ENCODE assay signal across 11 cellular contexts in genomic region chr14:99672506-99673327, GRCh38. TPM values are rescaled to one million over a fixed set of nuclear protein-coding genes. Genes with fewer than 3 reads are reported as not detected.
DNase-seq lines count a peak whose midpoint lies in the region; ATAC-seq and TF ChIP-seq lines count a peak whose summit lies in the region.
"Had no signal": no experiment of that assay in that cellular context is flagged by ENCODE, and none has a peak within 500 bp of the region (broad histone marks: within the 10 kb centered on the region; RNA-seq: fewer than 3 reads in every experiment).

No MANE protein-coding gene starts in this region.

- peak overlapping the region; percentile 2 to 68 (median 58); a peak in 19 of 22 replicates for H3K9ac ChIP-seq in BLaER1 treated with 17β-estradiol and CSF1 and Interleukin-3, amounts not matched to agents 10 nM and 100 nM
- no peak overlapping the region for H3K9ac ChIP-seq in endodermal cell (ENCODE audit: extremely low read depth, low read length, poor library complexity, severe bottlenecking)

- peaks cover 21% of the 10 kb centered on the region for H3K4me1 Mint-ChIP-seq in endodermal cell

- H3K27ac ChIP-seq in BLaER1 treated with 17β-estradiol and CSF1 and Interleukin-3, amounts not matched to agents 10 nM and 100 nM, result peak overlapping the region; percentile 62 to 86 (median 78)
- H3K27ac ChIP-seq in endodermal cell (ENCODE audit: low read depth, low read length) (peak overlapping the region; percentile 98), stomach (no peak overlapping the region)

- H3K36me3 Mint-ChIP-seq in endodermal cell (ENCODE audit: low read depth), result no peaks in the 10 kb centered on the region

- peaks cover 0 to 5% (median 2%) of the 10 kb centered on the region in 11 experiments; a peak in 4 of 22 replicates for H3K36me3 ChIP-seq in BLaER1 treated with 17β-estradiol and CSF1 and Interleukin-3, amounts not matched to agents 10 nM and 100 nM
- no peaks in the 10 kb centered on the region for H3K36me3 ChIP-seq in endodermal cell (ENCODE audit: control insufficient read depth, insufficient read depth, low read length)
- peaks cover 0 to 16% (median 4%) of the 10 kb centered on the region in 4 donors for H3K36me3 ChIP-seq in stomach

- peaks cover 28 to 46% (median 42%) of the 10 kb centered on the region in 10 experiments for H3K4me1 ChIP-seq in BLaER1 treated with 17β-estradiol and CSF1 and Interleukin-3, amounts not matched to agents 10 nM and 100 nM
- H3K4me1 ChIP-seq in endodermal cell (ENCODE audit: control insufficient read depth, insufficient read depth, low read length) (peaks cover 7% of the 10 kb centered on the region), stomach (no peaks in the 10 kb centered on the region)

- H3K27me3 ChIP-seq in BLaER1 treated with 17β-estradiol and CSF1 and Interleukin-3, amounts not matched to agents 10 nM and 100 nM, result no peaks in the 10 kb centered on the region
- no peaks in the 10 kb centered on the region for H3K27me3 ChIP-seq in endodermal cell (ENCODE audit: control insufficient read depth, insufficient read depth, low read length, poor library complexity, severe bottlenecking)
- peaks cover 0 to 30% (median 0%) of the 10 kb centered on the region in 3 donors for H3K27me3 ChIP-seq in stomach

- ATAC-seq in GM21529 (IDR thresholded peaks at IDR 0.05; ENCODE audit: unreplicated experiment) (peak; percentile 85), HG03025 (IDR thresholded peaks at IDR 0.05; ENCODE audit: low FRiP score, unreplicated experiment) (no peak)

- no peak for TF ChIP-seq EP300 in stomach (IDR thresholded peaks at IDR 0.05)

- intact Hi-C loops in stomach (cut with DNase I; ENCODE audit: low total_unique reads), result no loop called here

- no peak for TF ChIP-seq CTCF in endodermal cell (conservative IDR thresholded peaks at IDR 0.05)
- no peak for TF ChIP-seq CTCF in stomach (IDR thresholded peaks at IDR 0.05)

- no peak for TF ChIP-seq POLR2A in stomach (IDR thresholded peaks at IDR 0.05)

- in situ Hi-C loops in G401 (cut with HindIII; ENCODE audit: low sequenced_read_pairs), result no loop called here

- no peak overlapping the region for H3K4me3 ChIP-seq in BLaER1 treated with 17β-estradiol and CSF1 and Interleukin-3, amounts not matched to agents 10 nM and 100 nM
- H3K4me3 ChIP-seq in endodermal cell (ENCODE audit: low read length) (no peak overlapping the region), stomach (no peak overlapping the region)
- H3K4me3 ChIP-seq: skin epidermis had no signal

- 86 to 89% methylated on average over 11 of the region's 11 CpGs for WGBS in endodermal cell (ENCODE audit: insufficient coverage in 1 of 2, insufficient read length in 1 of 2), 2 experiments
- WGBS in stomach, 5 donors, result 78 to 82% (median 82%) methylated on average over 11 of the region's 11 CpGs

- no peak overlapping the region for H3K4me3 Mint-ChIP-seq in endodermal cell

- peak; percentile 55 for DNase-seq in NOMO-1 treated with DMSO at 0.1 percent for 48 hours (lab: John Stamatoyannopoulos, UW; ENCODE audit: unreplicated experiment)
- DNase-seq in endodermal cell, result no peak
- DNase-seq in DMS53 (lab: John Stamatoyannopoulos, UW), result no peak
- DNase-seq in G401 (ENCODE audit: low spot score), result no peak
- no peak for DNase-seq in stomach
- DNase-seq: COR-L47 had no signal

- peak overlapping the region; percentile 65 to 86 (median 80) for H3K4me2 ChIP-seq in BLaER1 treated with 17β-estradiol and CSF1 and Interleukin-3, amounts not matched to agents 10 nM and 100 nM

- peaks cover 8% of the 10 kb centered on the region for H3K9me3 Mint-ChIP-seq in endodermal cell

- H3K27ac Mint-ChIP-seq in endodermal cell, result no peak overlapping the region

- no peaks in the 10 kb centered on the region for H3K27me3 Mint-ChIP-seq in endodermal cell (ENCODE audit: insufficient read depth)

- peaks cover 7 to 12% (median 9%) of the 10 kb centered on the region in 11 experiments for H3K9me3 ChIP-seq in BLaER1 treated with 17β-estradiol and CSF1 and Interleukin-3, amounts not matched to agents 10 nM and 100 nM (replicated peaks in 1 of 11)
- peaks cover 4% of the 10 kb centered on the region for H3K9me3 ChIP-seq in endodermal cell (ENCODE audit: control insufficient read depth, low read length)
- peaks cover 0 to 6% (median 3%) of the 10 kb centered on the region in 4 donors for H3K9me3 ChIP-seq in stomach

- H4K20me1 ChIP-seq in BLaER1 treated with 17β-estradiol and CSF1 and Interleukin-3, amounts not matched to agents 10 nM and 100 nM, result no peaks in the 10 kb centered on the region

RNA-seq across cellular contexts. Expression of gene CYP46A1, which starts 11.4 kb away (rescaled TPM):
- under 1 TPM; 0.55 to 0.57 TPM for total RNA-seq in endodermal cell
- polyA plus RNA-seq in endodermal cell (2013, experiment 1 of 2), result 4.1 TPM
- polyA plus RNA-seq in endodermal cell (2013, experiment 2 of 2), result 4.8 TPM
- total RNA-seq in G401 (2014; rRNA removed; shearing (Covaris generic)), result 0.86 and 3.0 TPM in 2 replicates
- 1 to 10 TPM in 3 of 5 donors, not detected in 2; 1.2 to 2.9 (median 2.2) TPM for total RNA-seq in stomach
- under 1 TPM; 0.15 to 0.68 (median 0.53) TPM for polyA plus RNA-seq in stomach
- total RNA-seq: kidney epithelial cell had no signal

RNA-seq across cellular contexts. Expression of gene HHIPL1, which starts 27.8 kb away (rescaled TPM):
- total RNA-seq in endodermal cell, result 1 to 10 TPM; 3.0 to 3.4 TPM
- 1.8 TPM for polyA plus RNA-seq in endodermal cell (2013, experiment 1 of 2)
- polyA plus RNA-seq in endodermal cell (2013, experiment 2 of 2), result 2.3 TPM
- total RNA-seq in G401 (2014; rRNA removed; shearing (Covaris generic)), result 0.20 TPM in 1 of 2 replicates, not detected in the other
- 1 to 10 TPM in 3 of 5 donors, under 1 TPM in 1, not detected in 1; 0.45 to 2.0 (median 1.2) TPM for total RNA-seq in stomach
- polyA plus RNA-seq in stomach, result under 1 TPM; 0.15 to 0.68 (median 0.20) TPM

Comparison
In these comparisons a context has a peak if more than half of its experiments do, and no peak if none do; other contexts are left out.
1. H3K27ac ChIP-seq: peak in BLaER1 treated with 17β-estradiol and CSF1 and Interleukin-3, amounts not matched to agents 10 nM and 100 nM (11 of 11) and endodermal cell (single experiment); none in stomach (0 of 5).